1 cellular context compared by ENCODE assay signal in genomic region chr14:67673451-67673850, GRCh38.
TF ChIP-seq lines count a peak whose summit lies in the region.

No MANE protein-coding gene starts in this region.

TF ChIP-seq in H1, 55 proteins besides CTCF, POLR2A, EP300 and RAD21:
- TF ChIP-seq CHD2 (IDR thresholded peaks at IDR 0.05; ENCODE audit: low read length) = no peak
- TF ChIP-seq TAF7 (optimal IDR thresholded peaks at IDR 0.05; ENCODE audit: borderline replicate concordance, low read depth, low read length) = no peak
- no peak for TF ChIP-seq SIX5 (IDR thresholded peaks at IDR 0.05; ENCODE audit: low read depth, low read length)
- TF ChIP-seq TEAD4 (IDR thresholded peaks at IDR 0.05; ENCODE audit: low read depth, low read length) = no peak
- no peak for TF ChIP-seq JUND (IDR thresholded peaks at IDR 0.05; ENCODE audit: low read length)
- TF ChIP-seq YY1 (IDR thresholded peaks at IDR 0.05; ENCODE audit: low read depth, low read length) = no peak
- no peak for TF ChIP-seq PHF8 (conservative IDR thresholded peaks at IDR 0.05; ENCODE audit: low read depth, low read length)
- no peak for TF ChIP-seq CBX8 (IDR thresholded peaks at IDR 0.05; ENCODE audit: borderline replicate concordance, low read depth, low read length)
- TF ChIP-seq MAX (IDR thresholded peaks at IDR 0.05) = no peak
- no peak for TF ChIP-seq RXRA (IDR thresholded peaks at IDR 0.05; ENCODE audit: insufficient read depth, low read depth, low read length)
- no peak for TF ChIP-seq BCL11A (IDR thresholded peaks at IDR 0.05; ENCODE audit: low read depth in 2 of 2, low read length in 2 of 2)
- TF ChIP-seq ATF3 (IDR thresholded peaks at IDR 0.05; ENCODE audit: insufficient read depth, low read depth, low read length) = no peak
- no peak for TF ChIP-seq SIRT6 (IDR thresholded peaks at IDR 0.05; ENCODE audit: low read length)
- no peak for TF ChIP-seq EZH2 (IDR thresholded peaks at IDR 0.05; ENCODE audit: low read depth, low read length, severe bottlenecking)
- TF ChIP-seq KDM4A (IDR thresholded peaks at IDR 0.05; ENCODE audit: low read depth, low read length, severe bottlenecking) = no peak
- no peak for TF ChIP-seq RFX5 (IDR thresholded peaks at IDR 0.05; ENCODE audit: borderline replicate concordance, low read depth, low read length)
- no peak for TF ChIP-seq CTBP2 (IDR thresholded peaks at IDR 0.05; ENCODE audit: borderline replicate concordance, insufficient read depth, insufficient read length, low read length)
- no peak for TF ChIP-seq CHD1 (IDR thresholded peaks at IDR 0.05; ENCODE audit: low read depth, low read length)
- no peak for TF ChIP-seq CBX5 (IDR thresholded peaks at IDR 0.05; ENCODE audit: low read depth, low read length)
- no peak for TF ChIP-seq TAF1 (IDR thresholded peaks at IDR 0.05; ENCODE audit: low read depth, low read length)
